26 cellular contexts compared by ENCODE assay signal in the genomic region with DNA sequence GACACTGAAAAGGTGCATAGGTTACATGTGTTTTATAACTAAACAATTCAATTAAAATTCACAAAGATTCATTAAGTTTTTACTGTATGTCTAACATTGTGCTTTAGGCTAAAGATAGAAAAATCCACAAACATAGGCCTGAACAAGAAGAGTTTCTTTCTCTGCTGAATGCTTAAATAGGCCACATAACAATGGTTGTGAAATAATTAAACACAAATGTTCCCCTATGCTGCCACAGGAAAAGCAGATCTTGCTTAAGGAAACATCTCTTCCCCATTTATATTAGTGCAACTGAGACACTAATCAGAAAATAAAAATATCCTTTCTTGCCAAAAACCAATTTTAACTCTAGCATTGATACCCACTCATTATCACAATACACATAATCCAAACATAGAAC.
"Had no signal": no experiment of that assay in that cellular context is flagged by ENCODE, and none has a peak within 500 bp of the region (broad histone marks: within the 10 kb centered on the region; RNA-seq: fewer than 3 reads in every experiment).

No MANE protein-coding gene starts in this region.

- H3K27me3 ChIP-seq: ascending aorta, SJCRH30 had no signal

- H3K4me3 ChIP-seq: ascending aorta, SJCRH30 had no signal

- H3K9me2 ChIP-seq: SK-N-SH had no signal

- H3K4me2 ChIP-seq: SK-N-SH had no signal

- H3K27ac ChIP-seq: ascending aorta, RWPE1, SJCRH30 had no signal

- H3K36me3 ChIP-seq: ascending aorta, SJCRH30 had no signal

- H3K9me3 ChIP-seq: ascending aorta, SJCRH30, SK-N-SH had no signal

- ATAC-seq: activated CD4-positive, CD25-positive, alpha-beta regulatory T cell treated with anti-CD3 and anti-CD28 coated beads, Interleukin-2, amount 50 U/mL, for 24 hours; activated CD8-positive, alpha-beta T cell treated with anti-CD3 and anti-CD28 coated beads for 36 hours; Panc1 had no signal

- H3K4me1 ChIP-seq: ascending aorta, SJCRH30 had no signal

- DNase-seq: activated CD4-positive, alpha-beta T cell treated with anti-CD3 and anti-CD28 coated beads for 4 hours; activated CD8-positive, alpha-beta memory T cell treated with anti-CD3 and anti-CD28 coated beads, Interleukin-2, amount 50 U/mL, for 4 hours; activated CD8-positive, alpha-beta T cell treated with anti-CD3 and anti-CD28 coated beads for 36 hours; activated gamma-delta T cell treated with Interleukin-2 at 50 U/mL for 16 hours; activated naive CD4-positive, alpha-beta T cell treated with anti-CD3 and anti-CD28 coated beads, Interleukin-2, amount 10 ng/mL, durations not matched to agents 7 days and 5 days; activated naive CD8-positive, alpha-beta T cell treated with anti-CD3 and anti-CD28 coated beads, Interleukin-2, amount 10 ng/mL, durations not matched to agents 7 days and 5 days; activated T-cell treated with anti-CD3 and anti-CD28 coated beads, Interleukin-2, amount 50 U/mL, for 72 hours; amniotic stem cell; MM.1S; NCI-H1105; NCI-H1436; NCI-H1694 treated with DMSO at 0.1 percent for 48 hours; NCI-H2029 treated with DMSO at 0.1 percent for 48 hours; NCI-H345; NCI-H510A; NCI-H526 treated with DMSO at 0.1 percent for 48 hours; NCI-H82; OCI-M1; Right ventricle myocardium superior; SJCRH30; SK-N-SH; SW 1271 had no signal

- H3K9ac ChIP-seq: SK-N-SH had no signal
